Comparison of ENCODE assay signal across 8 cellular contexts in genomic region chr1:174726167-174726879, GRCh38.
DNase-seq lines count a peak whose midpoint lies in the region; ATAC-seq, FAIRE-seq and TF ChIP-seq lines count a peak whose summit lies in the region.

No MANE protein-coding gene starts in this region.

- no peak overlapping the region for H3K4me3 ChIP-seq in right atrium auricular region

- ATAC-seq in GM21619 (IDR thresholded peaks at IDR 0.05; ENCODE audit: unreplicated experiment): peak; percentile 45

- TF ChIP-seq CTCF in right atrium auricular region (IDR thresholded peaks at IDR 0.05): peak in 1 of 2 donors; percentile 69

- DNase-seq in ACHN (peak; percentile 50), RPMI8226 (peak; percentile 22), frontal cortex (ENCODE audit: low spot score in 2 of 2) (peak in 1 of 2 donors; percentile 20), UCSD-AML1 (lab: John Stamatoyannopoulos, UW; ENCODE audit: unreplicated experiment) (no peak), right atrium auricular region (ENCODE audit: low spot score) (no peak), NCI-H1048 (lab: John Stamatoyannopoulos, UW) (no peak)
- DNase-seq in activated naive CD4-positive, alpha-beta T cell treated with anti-CD3 and anti-CD28 coated beads, Interleukin-2, amount 50 U/mL, for 16 hours: no peak

- H3K36me3 ChIP-seq in right atrium auricular region: no peaks in the 10 kb centered on the region

- H3K9me3 ChIP-seq in right atrium auricular region: no peaks in the 10 kb centered on the region

- H3K27me3 ChIP-seq in right atrium auricular region: no peaks in the 10 kb centered on the region

- in situ Hi-C loops in ACHN (cut with HindIII; ENCODE audit: low pct_ligation_motif_present, low pct_unique_long_range_greater_than_20kb, low sequenced_read_pairs): loop anchor here (25.0 kb wide), 1 partner anchor 464 kb away; no protein-coding TSS in a partner anchor

- no peak overlapping the region for H3K27ac ChIP-seq in right atrium auricular region

- FAIRE-seq in frontal cortex (lab: Jason Lieb, UNC): peak; percentile 96

- no peaks in the 10 kb centered on the region for H3K4me1 ChIP-seq in right atrium auricular region

Comparison
In these comparisons a context has a peak if more than half of its experiments do, and no peak if none do; other contexts are left out.
1. DNase-seq: peak in ACHN (single experiment) and RPMI8226 (single experiment); none in activated naive CD4-positive, alpha-beta T cell treated with anti-CD3 and anti-CD28 coated beads, Interleukin-2, amount 50 U/mL, for 16 hours (single experiment), UCSD-AML1 (single experiment), right atrium auricular region (single experiment) and NCI-H1048 (single experiment).